22 cellular contexts compared by ENCODE assay signal in the genomic region with DNA sequence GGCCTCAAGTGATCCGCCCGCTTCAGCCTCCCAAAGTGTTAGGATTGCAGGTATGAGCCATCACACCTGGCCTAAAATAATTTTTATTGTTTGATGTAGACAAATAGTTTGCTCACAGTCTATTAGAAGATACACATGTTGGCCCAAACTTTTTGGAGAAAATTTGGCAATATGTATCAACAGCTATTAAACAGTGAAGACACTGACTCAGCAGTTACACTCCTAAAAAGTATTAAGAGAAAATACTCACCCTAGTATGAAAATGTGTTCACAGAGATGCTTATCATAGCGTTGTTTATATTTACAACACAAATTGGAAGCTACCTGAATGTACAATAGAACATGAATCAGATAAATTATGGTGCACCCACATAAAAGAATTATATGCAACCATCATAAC.
DNase-seq lines count a peak whose midpoint lies in the region; ATAC-seq, FAIRE-seq and TF ChIP-seq lines count a peak whose summit lies in the region.
"Had no signal": no experiment of that assay in that cellular context is flagged by ENCODE, and none has a peak within 500 bp of the region (broad histone marks: within the 10 kb centered on the region; RNA-seq: fewer than 3 reads in every experiment).

No MANE protein-coding gene starts in this region.

- no peak overlapping the region for H3K4me3 Mint-ChIP-seq in astrocyte (ENCODE audit: unreplicated experiment)
- H3K4me3 Mint-ChIP-seq: B cell, CD14-positive monocyte had no signal

- H3K4me3 ChIP-seq in HepG2 (replicated peaks in 1 of 3; ENCODE audit: insufficient read depth in 1 of 3, low read depth in 2 of 3, low read length in 3 of 3), result no peak overlapping the region
- H3K4me3 ChIP-seq in right lobe of liver, result no peak overlapping the region
- H3K4me3 ChIP-seq in astrocyte (ENCODE audit: insufficient read depth, low read depth, low read length), result no peak overlapping the region
- no peak overlapping the region for H3K4me3 ChIP-seq in gastroesophageal sphincter
- H3K4me3 ChIP-seq in uterus, result no peak overlapping the region
- no peak overlapping the region for H3K4me3 ChIP-seq in adrenal gland
- no peak overlapping the region for H3K4me3 ChIP-seq in effector memory CD4-positive, alpha-beta T cell (ENCODE audit: insufficient read depth, low read depth, low read length, poor library complexity, severe bottlenecking)
- H3K4me3 ChIP-seq: SJSA1 had no signal

- peaks cover 10% of the 10 kb centered on the region for H3K4me1 Mint-ChIP-seq in astrocyte (ENCODE audit: low read depth, unreplicated experiment)
- H3K4me1 Mint-ChIP-seq: B cell, CD14-positive monocyte had no signal

- TF ChIP-seq POLR2A in HepG2 (IDR thresholded peaks at IDR 0.05; ENCODE audit: insufficient read depth in 1 of 2, low read depth in 2 of 2, low read length in 2 of 2) (no peak), right lobe of liver (IDR thresholded peaks at IDR 0.05) (no peak), gastroesophageal sphincter (IDR thresholded peaks at IDR 0.05) (no peak), uterus (IDR thresholded peaks at IDR 0.05) (no peak), adrenal gland (IDR thresholded peaks at IDR 0.05) (no peak)

- no peaks in the 10 kb centered on the region for H3K79me2 ChIP-seq in HepG2 (ENCODE audit: insufficient read depth, low read length)
- H3K79me2 ChIP-seq in astrocyte (ENCODE audit: insufficient read depth, low read length), result no peaks in the 10 kb centered on the region

- ATAC-seq in HepG2 (no peak), right lobe of liver (no peak), gastroesophageal sphincter (no peak)
- ATAC-seq: Right ventricle myocardium inferior had no signal

- FAIRE-seq in HepG2 (lab: Jason Lieb, UNC) (no peak), astrocyte (lab: Jason Lieb, UNC) (no peak)

- H3K27ac ChIP-seq in HepG2 (ENCODE audit: extremely low read length, insufficient read depth, low read length) (no peak overlapping the region), right lobe of liver (no peak overlapping the region), astrocyte (ENCODE audit: low read depth, low read length) (no peak overlapping the region), gastroesophageal sphincter (peak overlapping the region in 3 of 4 donors; percentile 56 to 75 (median 62)), uterus (peak overlapping the region; percentile 73 to 78), adrenal gland (no peak overlapping the region)
- H3K27ac ChIP-seq in effector memory CD4-positive, alpha-beta T cell (ENCODE audit: insufficient read depth, low read length, poor library complexity, severe bottlenecking), result no peak overlapping the region
- H3K27ac ChIP-seq: KMS-11 had no signal

- TF ChIP-seq CTCF in HepG2 (CRISPR knock-in tag; IDR thresholded peaks at IDR 0.05) (no peak), right lobe of liver (IDR thresholded peaks at IDR 0.05) (no peak), astrocyte (IDR thresholded peaks at IDR 0.05; ENCODE audit: insufficient read depth, low read depth, low read length) (no peak), gastroesophageal sphincter (IDR thresholded peaks at IDR 0.05) (no peak), uterus (IDR thresholded peaks at IDR 0.05) (no peak), adrenal gland (IDR thresholded peaks at IDR 0.05) (no peak)

- H3K9ac ChIP-seq in HepG2 (ENCODE audit: insufficient read depth, low read depth, low read length) (no peak overlapping the region), astrocyte (ENCODE audit: low read length) (no peak overlapping the region)
- H3K9ac ChIP-seq: KMS-11 had no signal

- H3K27ac Mint-ChIP-seq in astrocyte (ENCODE audit: unreplicated experiment), result peak overlapping the region; percentile 77
- H3K27ac Mint-ChIP-seq: B cell, CD14-positive monocyte had no signal

- H3K27me3 ChIP-seq in HepG2 (ENCODE audit: control insufficient read depth in 1 of 2, insufficient read depth in 2 of 2, low read length in 2 of 2) (no peaks in the 10 kb centered on the region), right lobe of liver (no peaks in the 10 kb centered on the region), astrocyte (ENCODE audit: insufficient read depth, low read length) (no peaks in the 10 kb centered on the region), gastroesophageal sphincter (no peaks in the 10 kb centered on the region), uterus (no peaks in the 10 kb centered on the region), adrenal gland (no peaks in the 10 kb centered on the region)
- no peaks in the 10 kb centered on the region for H3K27me3 ChIP-seq in effector memory CD4-positive, alpha-beta T cell (replicated peaks; ENCODE audit: control insufficient read depth, insufficient read depth, low read length, poor library complexity, severe bottlenecking)
- H3K27me3 ChIP-seq: SJSA1 had no signal

- TF ChIP-seq RAD21 in HepG2 (CRISPR knock-in tag; IDR thresholded peaks at IDR 0.05), result no peak

- no TSS peak for BruUV-seq in HepG2 (replicated peaks; lab: Mats Ljungman, UMichigan)

- TF ChIP-seq EP300 in HepG2 (IDR thresholded peaks at IDR 0.05; ENCODE audit: low read depth in 2 of 2, low read length in 2 of 2) (no peak), HepG2 (CRISPR knock-in tag; IDR thresholded peaks at IDR 0.05; ENCODE audit: borderline replicate concordance) (no peak), gastroesophageal sphincter (IDR thresholded peaks at IDR 0.05) (no peak)

- H3K27me3 Mint-ChIP-seq in astrocyte (ENCODE audit: low read depth, unreplicated experiment), result no peaks in the 10 kb centered on the region
- H3K27me3 Mint-ChIP-seq: B cell had no signal

- H3K4me1 ChIP-seq in HepG2 (ENCODE audit: insufficient read depth, low read length) (no peaks in the 10 kb centered on the region), right lobe of liver (peaks cover 0 to 14% (median 5%) of the 10 kb centered on the region in 4 donors), astrocyte (ENCODE audit: insufficient read depth, low read length) (no peaks in the 10 kb centered on the region), gastroesophageal sphincter (peaks cover 6 to 33% (median 9%) of the 10 kb centered on the region in 3 donors), uterus (peaks cover 0 to 7% of the 10 kb centered on the region in 2 donors), adrenal gland (replicated peaks in 1 of 2) (no peaks in the 10 kb centered on the region)
- no peaks in the 10 kb centered on the region for H3K4me1 ChIP-seq in effector memory CD4-positive, alpha-beta T cell (ENCODE audit: control insufficient read depth, insufficient read depth, low read length, poor library complexity, severe bottlenecking)

- POLR2A ChIA-PET in HepG2 (lab: Yijun Ruan, JAX), result no interaction called here

- DNase-seq in HepG2 (ENCODE audit: low spot score) (no peak), right lobe of liver (no peak), astrocyte (ENCODE audit: low read depth) (no peak), uterus (no peak), adrenal gland (no peak), HT-29 (ENCODE audit: low spot score) (no peak)
- no peak for DNase-seq in effector memory CD4-positive, alpha-beta T cell
- DNase-seq: 8988T, DMS79 treated with DMSO at 0.1 percent for 48 hours, H7, NCI-H1105 treated with DMSO at 0.1 percent for 48 hours, NCI-H1694, NCI-H2081 treated with DMSO at 0.1 percent for 48 hours, NCI-H2171 treated with DMSO at 0.1 percent for 48 hours, NCI-H446, NCI-H526 had no signal

- H4K20me1 ChIP-seq in HepG2 (ENCODE audit: insufficient read depth, low read length) (no peaks in the 10 kb centered on the region), astrocyte (ENCODE audit: insufficient read depth, low read length) (no peaks in the 10 kb centered on the region)

- in situ Hi-C loops in HepG2 (cut with HindIII; ENCODE audit: extremely low pct_ligation_motif_present, low pct_unique_long_range_greater_than_20kb), result no loop called here

- peaks cover 1% of the 10 kb centered on the region for H3K9me3 Mint-ChIP-seq in astrocyte (ENCODE audit: unreplicated experiment)

- H3K36me3 ChIP-seq in HepG2 (replicated peaks in 1 of 2; ENCODE audit: control insufficient read depth in 1 of 2, insufficient read depth in 2 of 2, low read length in 2 of 2), result no peaks in the 10 kb centered on the region
- no peaks in the 10 kb centered on the region for H3K36me3 ChIP-seq in right lobe of liver
- H3K36me3 ChIP-seq in astrocyte (ENCODE audit: insufficient read depth, low read length), result no peaks in the 10 kb centered on the region
- H3K36me3 ChIP-seq in gastroesophageal sphincter, result no peaks in the 10 kb centered on the region
- H3K36me3 ChIP-seq in uterus, result peaks cover 0 to 5% of the 10 kb centered on the region in 2 donors
- H3K36me3 ChIP-seq in adrenal gland (replicated peaks in 1 of 2), result no peaks in the 10 kb centered on the region
- no peaks in the 10 kb centered on the region for H3K36me3 ChIP-seq in effector memory CD4-positive, alpha-beta T cell (ENCODE audit: control insufficient read depth, insufficient read depth, low read length)
- H3K36me3 ChIP-seq: SJSA1 had no signal

- peaks cover 4% of the 10 kb centered on the region for H3K36me3 Mint-ChIP-seq in astrocyte (ENCODE audit: low read depth, unreplicated experiment)
- H3K36me3 Mint-ChIP-seq: CD14-positive monocyte had no signal

- no peak overlapping the region for H3K4me2 ChIP-seq in HepG2 (ENCODE audit: low read depth, low read length)
- no peak overlapping the region for H3K4me2 ChIP-seq in astrocyte (ENCODE audit: low read length)
- H3K4me2 ChIP-seq: KMS-11 had no signal

- H3K9me3 ChIP-seq in HepG2 (ENCODE audit: low read length) (peaks cover 3% of the 10 kb centered on the region), right lobe of liver (no peaks in the 10 kb centered on the region), astrocyte (ENCODE audit: insufficient read depth, low read depth, low read length) (peaks cover 4% of the 10 kb centered on the region), gastroesophageal sphincter (peaks cover 0 to 7% (median 0%) of the 10 kb centered on the region in 3 donors), uterus (no peaks in the 10 kb centered on the region), adrenal gland (replicated peaks in 1 of 3) (no peaks in the 10 kb centered on the region)
- no peaks in the 10 kb centered on the region for H3K9me3 ChIP-seq in effector memory CD4-positive, alpha-beta T cell (ENCODE audit: control insufficient read depth, low read length)
- H3K9me3 ChIP-seq: SJSA1 had no signal

- H2AFZ ChIP-seq in HepG2 (ENCODE audit: low read length) (no peak overlapping the region), astrocyte (ENCODE audit: low read depth, low read length) (no peak overlapping the region)

- intact Hi-C loops in HepG2 (cut with micrococcal nuclease; ENCODE audit: unreplicated experiment) (no loop called here), right lobe of liver (cut with DNase I) (no loop called here), uterus (cut with DNase I; ENCODE audit: low total_unique reads) (no loop called here), adrenal gland (cut with DNase I) (no loop called here)

- CTCF ChIA-PET in HepG2 (lab: Yijun Ruan, JAX; ENCODE audit: low intra/inter-chr PET ratio, low total read pairs), result no interaction called here

- WGBS in HepG2 (ENCODE audit: low lambda C conversion rate), result 94% methylated on average over 3 of the region's 3 CpGs
- WGBS in right lobe of liver (ENCODE audit: insufficient coverage, low coverage, low lambda C conversion rate, missing lambda C conversion rate), result 87% methylated on average over 3 of the region's 3 CpGs
- WGBS in gastroesophageal sphincter (ENCODE audit: low coverage in 1 of 2), 2 donors, result 94 to 95% methylated on average over 3 of the region's 3 CpGs
- WGBS in adrenal gland, 4 donors, result 97 to 99% (median 98%) methylated on average over 3 of the region's 3 CpGs

Comparison
In these comparisons a context has a peak if more than half of its experiments do, and no peak if none do; other contexts are left out.
1. H3K27ac ChIP-seq: peak in gastroesophageal sphincter (3 of 4) and uterus (2 of 2); none in HepG2 (single experiment), right lobe of liver (0 of 3), astrocyte (single experiment), adrenal gland (0 of 5) and effector memory CD4-positive, alpha-beta T cell (single experiment).